ENCODE assay signal across 25 cellular contexts in genomic region chr6:56055066-56055465, GRCh38.
"Had no signal": no experiment of that assay in that cellular context is flagged by ENCODE, and none has a peak within 500 bp of the region (broad histone marks: within the 10 kb centered on the region; RNA-seq: fewer than 3 reads in every experiment).

No MANE protein-coding gene starts in this region.

- H3K4me1 ChIP-seq: colonic mucosa, esophagus squamous epithelium, lower lobe of right lung, parathyroid adenoma, right lobe of liver, suprapubic skin, transverse colon, vagina had no signal

- H3K36me3 ChIP-seq: colonic mucosa, esophagus squamous epithelium, lower lobe of right lung, neutrophil, right lobe of liver, suprapubic skin, transverse colon, vagina had no signal

- H3K4me3 ChIP-seq: colonic mucosa, esophagus squamous epithelium, lower lobe of right lung, right lobe of liver, suprapubic skin, transverse colon, vagina had no signal

- DNase-seq: colonic mucosa; dermis blood vessel endothelial cell; effector memory CD4-positive, alpha-beta T cell; erythroblast; esophagus squamous epithelium; hypothalamus; immature natural killer cell; islet precursor cell; kidney glomerular epithelial cell; left ventricle myocardium superior; lower lobe of right lung; natural killer cell; right lobe of liver; small intestine; stimulated activated CD4-positive, alpha-beta T cell treated with anti-CD3 and anti-CD28 coated beads, Interleukin-12 subunit alpha, Interleukin-12 subunit beta, amount 100 ng/mL, for 4 hours; stimulated activated CD4-positive, alpha-beta T cell treated with anti-CD3 and anti-CD28 coated beads, Interleukin-1b, Interleukin-23, amount 100 ng/mL, for 48 hours; stimulated activated CD4-positive, alpha-beta T cell treated with anti-CD3 and anti-CD28 coated beads, Interleukin-4, amount 100 ng/mL, for 1 hour; stimulated activated CD8-positive, alpha-beta memory T cell treated with anti-CD3 and anti-CD28 coated beads, Interleukin-4, amount 100 ng/mL, for 48 hours; stimulated activated naive CD4-positive, alpha-beta T cell; stimulated activated naive CD8-positive, alpha-beta T cell treated with anti-CD3 and anti-CD28 coated beads, Interleukin-15, amount 100 ng/mL, for 72 hours; transverse colon had no signal

- H2AFZ ChIP-seq: parathyroid adenoma had no signal

- H3K79me2 ChIP-seq: parathyroid adenoma had no signal

- H3K27ac ChIP-seq: colonic mucosa, esophagus squamous epithelium, lower lobe of right lung, neutrophil, parathyroid adenoma, right lobe of liver, suprapubic skin, transverse colon, vagina had no signal

- H3K9me3 ChIP-seq: colonic mucosa, esophagus squamous epithelium, lower lobe of right lung, neutrophil, right lobe of liver, suprapubic skin, transverse colon, vagina had no signal

- H3K27me3 ChIP-seq: colonic mucosa, esophagus squamous epithelium, right lobe of liver, suprapubic skin, transverse colon, vagina had no signal

- H3K9ac ChIP-seq: parathyroid adenoma had no signal
